3 cellular contexts compared by ENCODE assay signal in the genomic region with DNA sequence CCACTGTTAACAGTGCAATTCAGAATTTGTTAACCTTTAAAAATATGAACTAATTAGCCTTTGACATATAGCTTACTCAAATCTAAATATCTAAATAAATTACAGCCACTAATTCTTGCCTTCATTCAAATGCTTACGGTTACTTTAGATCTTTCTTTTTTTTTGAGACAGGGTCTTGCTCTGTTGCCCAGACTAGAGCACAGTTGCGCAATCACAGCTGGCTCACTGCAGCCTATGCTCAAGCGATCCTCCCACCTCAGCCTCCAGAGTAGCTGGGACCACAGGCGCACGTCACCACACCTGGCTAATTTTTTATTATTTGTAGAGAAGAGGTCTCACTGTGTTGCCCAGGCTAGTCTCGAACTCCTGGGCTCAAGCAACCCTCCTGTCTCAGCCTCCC.
TF ChIP-seq lines count a peak whose summit lies in the region.

No MANE protein-coding gene starts in this region.

TF ChIP-seq in A549, 52 proteins besides CTCF, POLR2A, EP300 and RAD21:
- peak; percentile 81 to 93 for TF ChIP-seq CEBPB (IDR thresholded peaks at IDR 0.05)
- TF ChIP-seq, protein P1, sequence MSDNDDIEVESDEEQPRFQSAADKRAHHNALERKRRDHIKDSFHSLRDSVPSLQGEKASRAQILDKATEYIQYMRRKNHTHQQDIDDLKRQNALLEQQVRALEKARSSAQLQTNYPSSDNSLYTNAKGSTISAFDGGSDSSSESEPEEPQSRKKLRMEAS (IDR thresholded peaks at IDR 0.05): no peak

TF ChIP-seq in IMR-90, 13 proteins besides CTCF, POLR2A, EP300 and RAD21:
- TF ChIP-seq SMC3 (IDR thresholded peaks at IDR 0.05; ENCODE audit: low read depth, low read length): no peak
- peak; percentile 87 for TF ChIP-seq CEBPB (IDR thresholded peaks at IDR 0.05; ENCODE audit: low read depth, low read length)
TF ChIP-seq in IMR-90: peak in this region for 1.

TF ChIP-seq in H1, 55 proteins besides CTCF, POLR2A, EP300 and RAD21:
- no peak for TF ChIP-seq SAP30 (IDR thresholded peaks at IDR 0.05; ENCODE audit: insufficient read depth, insufficient replicate concordance, low read length)
- no peak for TF ChIP-seq NANOG (IDR thresholded peaks at IDR 0.05; ENCODE audit: insufficient read depth, low read depth, low read length, poor library complexity, severe bottlenecking)
- no peak for TF ChIP-seq KDM1A (IDR thresholded peaks at IDR 0.05; ENCODE audit: borderline replicate concordance, low read length)
- no peak for TF ChIP-seq CTBP2 (IDR thresholded peaks at IDR 0.05; ENCODE audit: borderline replicate concordance, insufficient read depth, insufficient read length, low read length)
- TF ChIP-seq RXRA (IDR thresholded peaks at IDR 0.05; ENCODE audit: insufficient read depth, low read depth, low read length): no peak
- TF ChIP-seq ZNF274 (IDR thresholded peaks at IDR 0.05; ENCODE audit: borderline replicate concordance, extremely low read depth, low read length): no peak
- peak; percentile 70 for TF ChIP-seq CEBPB (IDR thresholded peaks at IDR 0.05; ENCODE audit: low read depth, low read length)
